In the genomic region with DNA sequence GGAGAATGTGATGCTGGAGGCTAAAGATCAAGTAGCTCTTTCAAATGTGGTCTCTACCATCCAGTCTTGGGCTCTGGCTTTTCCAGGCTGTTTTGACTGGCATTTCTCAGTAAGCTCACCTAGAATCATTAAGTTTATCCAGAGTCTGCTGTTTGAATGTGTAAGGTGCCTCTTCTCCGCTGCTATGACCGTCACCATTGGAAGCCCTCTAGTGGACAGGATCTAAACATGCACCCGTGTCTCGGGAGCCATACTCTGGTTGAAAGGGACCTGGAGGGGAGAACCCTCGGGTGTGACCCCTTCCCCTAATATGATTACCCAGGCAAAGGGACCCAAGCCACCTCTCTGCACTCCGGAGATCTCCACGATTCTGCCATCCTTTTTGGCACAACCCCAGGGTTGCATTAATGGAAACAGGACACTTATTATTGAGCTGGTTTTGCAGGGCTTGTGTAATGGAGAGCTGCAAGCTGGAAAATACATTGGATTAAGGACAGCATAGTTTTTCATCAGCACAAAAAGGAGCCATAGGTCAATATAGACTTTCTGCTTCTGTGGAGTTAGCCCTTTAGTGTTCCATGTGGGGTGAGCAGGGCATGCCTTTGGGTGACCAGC, we compare ENCODE assay signal across 10 cellular contexts.
DNase-seq lines count a peak whose midpoint lies in the region; ATAC-seq, FAIRE-seq and TF ChIP-seq lines count a peak whose summit lies in the region.
"Had no signal": no experiment of that assay in that cellular context is flagged by ENCODE, and none has a peak within 500 bp of the region (broad histone marks: within the 10 kb centered on the region; RNA-seq: fewer than 3 reads in every experiment).

No MANE protein-coding gene starts in this region.

- FAIRE-seq in pancreas (lab: Jason Lieb, UNC): no peak
- FAIRE-seq: islet of Langerhans had no signal

- DNase-seq in D341Med (ENCODE audit: low spot score): peak; percentile 65
- DNase-seq in GM20000 (ENCODE audit: low spot score): peak; percentile 49
- peak; percentile 68 for DNase-seq in SK-MEL-5 (ENCODE audit: low read depth, low spot score)
- DNase-seq in fibroblast of the aortic adventitia (ENCODE audit: low read depth): peak; percentile 6
- peak in 3 of 6 donors; percentile 6 to 45 (median 23) for DNase-seq in pancreas
- no peak for DNase-seq in omental fat pad (ENCODE audit: low spot score)

- intact Hi-C loops in pancreas (cut with DNase I): no loop called here

- WGBS in pancreas, 2 donors: 2 to 5% methylated on average over 7 of the region's 7 CpGs

- in situ Hi-C loops in SK-MEL-5 (cut with HindIII; ENCODE audit: low pct_unique_long_range_greater_than_20kb, low sequenced_read_pairs): no loop called here

- no peaks in the 10 kb centered on the region for H3K36me3 ChIP-seq in pancreas

- no peaks in the 10 kb centered on the region for H3K4me1 ChIP-seq in pancreas

- H3K27me3 ChIP-seq in pancreas: no peaks in the 10 kb centered on the region

- TF ChIP-seq CTCF in GM20000 (IDR thresholded peaks at IDR 0.05; ENCODE audit: extremely low read depth, missing control alignments) (peak; percentile 43), fibroblast of the aortic adventitia (IDR thresholded peaks at IDR 0.05; ENCODE audit: insufficient read depth, low read length) (peak; percentile 54), pancreas (IDR thresholded peaks at IDR 0.05) (peak; percentile 35 to 69 (median 63)), omental fat pad (IDR thresholded peaks at IDR 0.05) (peak in 1 of 3 donors; percentile 16)

- H3K4me3 ChIP-seq in fibroblast of the aortic adventitia (ENCODE audit: low read depth, low read length) (no peak overlapping the region), pancreas (no peak overlapping the region)
- H3K4me3 ChIP-seq: SK-N-MC had no signal

- no peak overlapping the region for H3K27ac ChIP-seq in pancreas
- H3K27ac ChIP-seq: SK-N-MC had no signal

- no peaks in the 10 kb centered on the region for H3K9me3 ChIP-seq in pancreas

- ATAC-seq in pancreas (peak; percentile 66 to 87 (median 82)), omental fat pad (ENCODE audit: low FRiP score) (no peak), HG03175 (IDR thresholded peaks at IDR 0.05; ENCODE audit: unreplicated experiment) (no peak), GM19455 (IDR thresholded peaks at IDR 0.05; ENCODE audit: unreplicated experiment) (no peak)

Comparison
In these comparisons a context has a peak if more than half of its experiments do, and no peak if none do; other contexts are left out.
1. ATAC-seq: peak in pancreas (4 of 4); none in omental fat pad (single experiment), HG03175 (single experiment) and GM19455 (single experiment).